1 cellular context compared by ENCODE assay signal in the genomic region with DNA sequence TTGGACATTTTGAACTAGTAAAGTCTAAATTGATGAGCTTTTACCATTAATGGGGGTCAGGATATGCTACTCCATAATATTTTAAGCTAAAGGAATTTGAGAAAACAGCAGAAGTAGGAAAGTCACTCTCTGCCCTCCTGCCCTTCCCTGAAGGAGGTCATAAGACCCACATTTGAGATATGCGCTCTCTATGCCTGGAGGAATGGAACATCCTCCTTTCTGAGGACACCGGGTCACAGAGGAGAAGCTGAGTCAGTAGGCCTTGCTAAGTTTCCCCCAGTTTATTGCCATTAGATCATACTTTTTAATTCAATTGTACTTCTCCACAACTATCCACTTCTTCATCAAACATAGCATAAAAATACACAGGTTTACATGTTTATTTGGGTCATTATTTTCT.
TF ChIP-seq lines count a peak whose summit lies in the region.

No MANE protein-coding gene starts in this region.

TF ChIP-seq in HepG2, 621 proteins besides CTCF, POLR2A, EP300 and RAD21 (continued from another document):
- TF ChIP-seq, protein P1, sequence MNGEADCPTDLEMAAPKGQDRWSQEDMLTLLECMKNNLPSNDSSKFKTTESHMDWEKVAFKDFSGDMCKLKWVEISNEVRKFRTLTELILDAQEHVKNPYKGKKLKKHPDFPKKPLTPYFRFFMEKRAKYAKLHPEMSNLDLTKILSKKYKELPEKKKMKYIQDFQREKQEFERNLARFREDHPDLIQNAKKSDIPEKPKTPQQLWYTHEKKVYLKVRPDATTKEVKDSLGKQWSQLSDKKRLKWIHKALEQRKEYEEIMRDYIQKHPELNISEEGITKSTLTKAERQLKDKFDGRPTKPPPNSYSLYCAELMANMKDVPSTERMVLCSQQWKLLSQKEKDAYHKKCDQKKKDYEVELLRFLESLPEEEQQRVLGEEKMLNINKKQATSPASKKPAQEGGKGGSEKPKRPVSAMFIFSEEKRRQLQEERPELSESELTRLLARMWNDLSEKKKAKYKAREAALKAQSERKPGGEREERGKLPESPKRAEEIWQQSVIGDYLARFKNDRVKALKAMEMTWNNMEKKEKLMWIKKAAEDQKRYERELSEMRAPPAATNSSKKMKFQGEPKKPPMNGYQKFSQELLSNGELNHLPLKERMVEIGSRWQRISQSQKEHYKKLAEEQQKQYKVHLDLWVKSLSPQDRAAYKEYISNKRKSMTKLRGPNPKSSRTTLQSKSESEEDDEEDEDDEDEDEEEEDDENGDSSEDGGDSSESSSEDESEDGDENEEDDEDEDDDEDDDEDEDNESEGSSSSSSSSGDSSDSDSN (CRISPR knock-in tag; IDR thresholded peaks at IDR 0.05), result no peak
- TF ChIP-seq THAP8 (CRISPR knock-in tag; IDR thresholded peaks at IDR 0.05; ENCODE audit: borderline replicate concordance), result no peak
- no peak for TF ChIP-seq MAFK (conservative IDR thresholded peaks at IDR 0.05 in 1 of 2, IDR thresholded peaks at IDR 0.05 in 1 of 2; ENCODE audit: low read length in 2 of 2)
- TF ChIP-seq, protein P2, sequence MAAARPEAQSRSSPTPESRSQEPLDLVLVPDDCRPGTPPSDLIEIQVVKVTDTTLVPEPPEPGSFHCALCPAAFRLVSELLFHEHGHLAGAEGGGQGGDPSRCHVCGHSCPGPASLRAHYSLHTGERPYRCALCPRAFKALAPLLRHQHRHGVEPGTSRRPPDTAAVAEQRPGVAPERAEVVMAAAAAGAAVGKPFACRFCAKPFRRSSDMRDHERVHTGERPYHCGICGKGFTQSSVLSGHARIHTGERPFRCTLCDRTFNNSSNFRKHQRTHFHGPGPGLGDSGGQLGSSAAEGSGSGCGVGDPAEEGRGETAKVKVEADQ (CRISPR knock-in tag; IDR thresholded peaks at IDR 0.05; ENCODE audit: borderline replicate concordance), result no peak
- no peak for TF ChIP-seq ZNF556 (CRISPR knock-in tag; IDR thresholded peaks at IDR 0.05; ENCODE audit: borderline replicate concordance)
- no peak for TF ChIP-seq ZNF24 (IDR thresholded peaks at IDR 0.05)
- TF ChIP-seq ZNF570 (CRISPR knock-in tag; IDR thresholded peaks at IDR 0.05; ENCODE audit: borderline replicate concordance), result no peak
- TF ChIP-seq, protein P3, sequence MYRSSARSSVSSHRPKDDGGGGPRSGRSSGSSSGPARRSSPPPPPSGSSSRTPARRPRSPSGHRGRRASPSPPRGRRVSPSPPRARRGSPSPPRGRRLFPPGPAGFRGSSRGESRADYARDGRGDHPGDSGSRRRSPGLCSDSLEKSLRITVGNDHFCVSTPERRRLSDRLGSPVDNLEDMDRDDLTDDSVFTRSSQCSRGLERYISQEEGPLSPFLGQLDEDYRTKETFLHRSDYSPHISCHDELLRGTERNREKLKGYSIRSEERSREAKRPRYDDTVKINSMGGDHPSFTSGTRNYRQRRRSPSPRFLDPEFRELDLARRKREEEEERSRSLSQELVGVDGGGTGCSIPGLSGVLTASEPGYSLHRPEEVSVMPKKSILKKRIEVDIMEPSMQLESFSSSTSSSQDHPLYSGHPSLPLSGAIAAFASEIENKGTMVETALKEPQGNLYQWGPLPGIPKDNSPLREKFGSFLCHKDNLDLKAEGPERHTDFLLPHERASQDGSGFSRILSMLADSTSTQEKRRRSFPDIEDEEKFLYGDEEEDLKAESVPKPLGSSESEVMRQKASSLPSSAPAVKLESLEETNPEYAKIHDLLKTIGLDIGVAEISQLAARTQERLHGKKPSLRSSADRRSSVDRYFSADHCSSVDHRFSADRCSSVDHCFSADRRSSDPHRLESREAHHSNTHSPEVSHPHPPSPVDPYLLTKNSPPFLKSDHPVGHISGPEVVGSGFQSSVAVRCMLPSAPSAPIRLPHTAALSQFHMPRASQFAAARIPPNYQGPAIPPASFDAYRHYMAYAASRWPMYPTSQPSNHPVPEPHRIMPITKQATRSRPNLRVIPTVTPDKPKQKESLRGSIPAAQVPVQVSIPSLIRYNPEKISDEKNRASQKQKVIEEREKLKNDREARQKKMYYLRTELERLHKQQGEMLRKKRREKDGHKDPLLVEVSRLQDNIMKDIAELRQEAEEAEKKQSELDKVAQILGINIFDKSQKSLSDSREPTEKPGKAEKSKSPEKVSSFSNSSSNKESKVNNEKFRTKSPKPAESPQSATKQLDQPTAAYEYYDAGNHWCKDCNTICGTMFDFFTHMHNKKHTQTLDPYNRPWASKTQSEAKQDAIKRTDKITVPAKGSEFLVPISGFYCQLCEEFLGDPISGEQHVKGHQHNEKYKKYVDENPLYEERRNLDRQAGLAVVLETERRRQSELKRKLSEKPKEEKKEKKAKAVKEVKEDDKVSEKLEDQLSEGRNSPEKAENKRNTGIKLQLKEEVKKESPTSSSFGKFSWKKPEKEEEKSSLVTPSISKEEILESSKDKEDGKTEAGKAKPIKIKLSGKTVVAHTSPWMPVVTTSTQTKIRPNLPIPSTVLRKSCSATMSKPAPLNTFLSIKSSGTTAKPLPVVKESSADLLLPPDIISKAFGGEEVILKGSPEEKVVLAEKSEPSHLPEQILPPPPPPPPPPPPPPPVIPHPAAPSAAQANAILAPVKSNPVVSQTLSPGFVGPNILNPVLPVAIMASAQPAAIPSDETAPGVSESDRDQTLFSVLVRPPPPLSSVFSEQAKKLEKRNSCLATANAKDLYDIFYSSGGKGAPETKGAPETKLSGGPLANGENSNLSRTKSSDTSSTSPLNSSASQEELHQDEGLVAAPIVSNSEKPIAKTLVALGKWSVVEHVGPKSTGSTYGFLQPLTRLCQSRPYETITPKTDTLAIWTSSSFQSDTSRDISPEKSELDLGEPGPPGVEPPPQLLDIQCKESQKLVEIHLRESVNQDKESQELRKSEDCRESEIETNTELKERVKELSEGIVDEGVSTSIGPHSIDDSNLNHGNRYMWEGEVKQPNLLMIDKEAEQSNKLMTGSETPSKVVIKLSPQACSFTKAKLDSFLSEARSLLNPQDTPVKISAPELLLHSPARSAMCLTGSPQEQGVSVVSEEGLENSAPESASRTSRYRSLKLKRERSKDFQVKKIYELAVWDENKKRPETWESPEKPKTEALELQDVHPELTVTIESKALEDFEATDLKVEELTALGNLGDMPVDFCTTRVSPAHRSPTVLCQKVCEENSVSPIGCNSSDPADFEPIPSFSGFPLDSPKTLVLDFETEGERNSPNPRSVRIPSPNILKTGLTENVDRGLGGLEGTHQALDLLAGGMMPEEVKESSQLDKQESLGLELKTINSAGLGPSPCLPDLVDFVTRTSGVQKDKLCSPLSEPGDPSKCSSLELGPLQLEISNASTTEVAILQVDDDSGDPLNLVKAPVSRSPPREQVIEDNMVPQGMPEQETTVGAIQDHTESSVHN (CRISPR knock-in tag; IDR thresholded peaks at IDR 0.05), result no peak
